22 cellular contexts compared by ENCODE assay signal in the genomic region with DNA sequence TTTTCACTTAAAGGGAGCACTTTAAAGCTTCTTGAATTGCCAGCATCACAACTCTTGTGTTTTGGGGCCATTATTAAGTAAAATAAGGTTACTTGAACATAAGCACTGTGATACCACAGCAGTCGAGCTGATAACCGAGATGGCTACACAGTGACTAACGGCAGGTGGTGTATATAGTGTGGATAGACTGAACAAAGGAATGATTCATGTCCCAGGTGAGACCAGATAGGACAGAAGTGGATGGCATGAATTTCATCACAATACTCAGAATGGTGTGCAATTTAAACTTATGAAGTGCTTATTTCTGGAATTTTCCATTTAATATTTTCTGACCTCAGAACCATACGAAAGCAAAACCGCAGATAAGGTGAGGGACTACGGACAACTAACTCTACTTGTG. TPM values are rescaled to one million over a fixed set of nuclear protein-coding genes. Genes with fewer than 3 reads are reported as not detected.
DNase-seq lines count a peak whose midpoint lies in the region; ATAC-seq, FAIRE-seq and TF ChIP-seq lines count a peak whose summit lies in the region.
"Had no signal": no experiment of that assay in that cellular context is flagged by ENCODE, and none has a peak within 500 bp of the region (broad histone marks: within the 10 kb centered on the region; RNA-seq: fewer than 3 reads in every experiment).

No MANE protein-coding gene starts in this region.

- H3K4me3 ChIP-seq in mammary epithelial cell (replicated peaks in 1 of 3; ENCODE audit: insufficient read depth in 1 of 3, low read depth in 2 of 3, low read length in 3 of 3) (no peak overlapping the region), bronchial epithelial cell (ENCODE audit: low read depth, low read length) (no peak overlapping the region)
- H3K4me3 ChIP-seq: GM12878, GM23338, HAP-1, SJSA1 had no signal

- H2AFZ ChIP-seq in mammary epithelial cell (ENCODE audit: low read depth, low read length) = no peak overlapping the region
- H2AFZ ChIP-seq: GM23338 had no signal

- no peak overlapping the region for H3K4me2 ChIP-seq in mammary epithelial cell (ENCODE audit: insufficient read depth, low read depth, low read length)
- H3K4me2 ChIP-seq: GM23338 had no signal

- POLR2A ChIA-PET in MCF 10A (lab: Yijun Ruan, JAX) = no interaction called here
- POLR2A ChIA-PET in activated CD4-positive, alpha-beta T cell treated with anti-CD3 and anti-CD28 coated beads for 36 hours (lab: Charles Lee) = interaction anchor here (0.6 kb wide), 1 partner anchor 1419 kb away, joined by 7 read pairs; no protein-coding TSS in a partner anchor

- no peaks in the 10 kb centered on the region for H3K27me3 Mint-ChIP-seq in MCF 10A (ENCODE audit: insufficient read depth, unreplicated experiment)
- no peaks in the 10 kb centered on the region for H3K27me3 Mint-ChIP-seq in natural killer cell treated with Interleukin-12 subunit alpha and Interleukin-12 subunit beta and Interleukin-15 and Interleukin-18, amount 100 ng/mL, for 72 hours
- no peaks in the 10 kb centered on the region for H3K27me3 Mint-ChIP-seq in activated CD4-positive, alpha-beta T cell treated with anti-CD3 and anti-CD28 coated beads for 36 hours

- H4K20me1 ChIP-seq in mammary epithelial cell (ENCODE audit: insufficient read depth, low read length) = no peaks in the 10 kb centered on the region

- dilution Hi-C loops in mammary epithelial cell (cut with HindIII; ENCODE audit: low sequenced_read_pairs) = no loop called here

- H3K4me1 ChIP-seq in mammary epithelial cell (ENCODE audit: insufficient read depth, low read length) = no peaks in the 10 kb centered on the region
- H3K4me1 ChIP-seq: HAP-1, SJSA1 had no signal

- no peak overlapping the region for H3K9ac ChIP-seq in mammary epithelial cell (ENCODE audit: insufficient read depth, low read length)

- CTCF ChIA-PET in mammary epithelial cell (lab: Charles Lee; ENCODE audit: low non-redundant PET) = no interaction called here
- CTCF ChIA-PET in MCF 10A (lab: Yijun Ruan, JAX) = no interaction called here
- CTCF ChIA-PET in activated CD4-positive, alpha-beta T cell treated with anti-CD3 and anti-CD28 coated beads for 36 hours (lab: Charles Lee) = no interaction called here

- intact Hi-C loops in mammary epithelial cell (cut with micrococcal nuclease) (no loop called here), MCF 10A (cut with micrococcal nuclease) (no loop called here)
- intact Hi-C loops in activated CD4-positive, alpha-beta T cell treated with anti-CD3 and anti-CD28 coated beads for 36 hours (cut with DNase I, micrococcal nuclease) = no loop called here

- DNase-seq in mammary epithelial cell (peak; percentile 63), MCF 10A (ENCODE audit: unreplicated experiment) (no peak), NCI-H146 treated with DMSO at 0.1 percent for 48 hours (lab: John Stamatoyannopoulos, UW; ENCODE audit: unreplicated experiment) (peak; percentile 13), bronchial epithelial cell (ENCODE audit: low read depth) (peak; percentile 52)
- no peak for DNase-seq in stimulated activated effector memory CD8-positive, alpha-beta T cell treated with anti-CD3 and anti-CD28 coated beads, Interleukin-12 subunit alpha, Interleukin-12 subunit beta, amount 100 ng/mL, for 72 hours (ENCODE audit: low spot score in 2 of 2)
- DNase-seq in natural killer cell treated with Interleukin-12 subunit alpha and Interleukin-12 subunit beta and Interleukin-15 and Interleukin-18, amount 100 ng/mL, for 72 hours (ENCODE audit: low spot score) = no peak
- no peak for DNase-seq in stimulated activated CD4-positive, alpha-beta T cell treated with anti-CD3 and anti-CD28 coated beads, Interleukin-1b, Interleukin-23, amount 100 ng/mL, for 48 hours
- DNase-seq in activated CD4-positive, alpha-beta T cell treated with anti-CD3 and anti-CD28 coated beads for 36 hours = no peak
- DNase-seq: Karpas-422; NCI-H1092 treated with DMSO at 0.1 percent for 48 hours; NCI-H1436 treated with DMSO at 0.1 percent for 48 hours; NCI-H2029; NCI-H446 treated with DMSO at 0.1 percent for 48 hours; NCI-H526; NCI-H82; NK-92 treated with Interleukin-12 subunit alpha and Interleukin-12 subunit beta, amount 100 ng/mL, for 24 hours; PC-3; Right ventricle myocardium superior had no signal

- 89% methylated on average over 6 of the region's 6 CpGs for WGBS in mammary epithelial cell (ENCODE audit: low coverage, missing lambda C conversion rate)

- peaks cover 98% of the 10 kb centered on the region for H3K36me3 Mint-ChIP-seq in MCF 10A (ENCODE audit: insufficient read depth, unreplicated experiment)
- peaks cover 98% of the 10 kb centered on the region for H3K36me3 Mint-ChIP-seq in stimulated activated effector memory CD8-positive, alpha-beta T cell treated with anti-CD3 and anti-CD28 coated beads, Interleukin-12 subunit alpha, Interleukin-12 subunit beta, amount 100 ng/mL, for 72 hours
- peaks cover 36% of the 10 kb centered on the region for H3K36me3 Mint-ChIP-seq in natural killer cell treated with Interleukin-12 subunit alpha and Interleukin-12 subunit beta and Interleukin-15 and Interleukin-18, amount 100 ng/mL, for 72 hours
- peaks cover 51% of the 10 kb centered on the region for H3K36me3 Mint-ChIP-seq in activated CD4-positive, alpha-beta T cell treated with anti-CD3 and anti-CD28 coated beads for 36 hours (ENCODE audit: low read depth)

- H3K4me3 Mint-ChIP-seq in MCF 10A (ENCODE audit: unreplicated experiment) = no peak overlapping the region
- H3K4me3 Mint-ChIP-seq in stimulated activated effector memory CD8-positive, alpha-beta T cell treated with anti-CD3 and anti-CD28 coated beads, Interleukin-12 subunit alpha, Interleukin-12 subunit beta, amount 100 ng/mL, for 72 hours = no peak overlapping the region
- H3K4me3 Mint-ChIP-seq in natural killer cell treated with Interleukin-12 subunit alpha and Interleukin-12 subunit beta and Interleukin-15 and Interleukin-18, amount 100 ng/mL, for 72 hours = no peak overlapping the region
- H3K4me3 Mint-ChIP-seq in activated CD4-positive, alpha-beta T cell treated with anti-CD3 and anti-CD28 coated beads for 36 hours = no peak overlapping the region
- H3K4me3 Mint-ChIP-seq: GM23338 had no signal

- no peak overlapping the region for H3K27ac ChIP-seq in mammary epithelial cell (ENCODE audit: insufficient read depth, low read depth, low read length)
- H3K27ac ChIP-seq: SJSA1 had no signal

- no peaks in the 10 kb centered on the region for H3K4me1 Mint-ChIP-seq in MCF 10A (ENCODE audit: insufficient read depth, unreplicated experiment)
- H3K4me1 Mint-ChIP-seq in stimulated activated effector memory CD8-positive, alpha-beta T cell treated with anti-CD3 and anti-CD28 coated beads, Interleukin-12 subunit alpha, Interleukin-12 subunit beta, amount 100 ng/mL, for 72 hours = no peaks in the 10 kb centered on the region
- H3K4me1 Mint-ChIP-seq in natural killer cell treated with Interleukin-12 subunit alpha and Interleukin-12 subunit beta and Interleukin-15 and Interleukin-18, amount 100 ng/mL, for 72 hours (ENCODE audit: low read depth in 2 of 2) = peaks cover 0 to 5% of the 10 kb centered on the region in 2 donors
- H3K4me1 Mint-ChIP-seq in activated CD4-positive, alpha-beta T cell treated with anti-CD3 and anti-CD28 coated beads for 36 hours = no peaks in the 10 kb centered on the region
- H3K4me1 Mint-ChIP-seq: GM23338 had no signal

- no peaks in the 10 kb centered on the region for H3K9me3 Mint-ChIP-seq in MCF 10A (ENCODE audit: unreplicated experiment)
- H3K9me3 Mint-ChIP-seq in stimulated activated effector memory CD8-positive, alpha-beta T cell treated with anti-CD3 and anti-CD28 coated beads, Interleukin-12 subunit alpha, Interleukin-12 subunit beta, amount 100 ng/mL, for 72 hours = no peaks in the 10 kb centered on the region
- H3K9me3 Mint-ChIP-seq in natural killer cell treated with Interleukin-12 subunit alpha and Interleukin-12 subunit beta and Interleukin-15 and Interleukin-18, amount 100 ng/mL, for 72 hours = no peaks in the 10 kb centered on the region
- H3K9me3 Mint-ChIP-seq in activated CD4-positive, alpha-beta T cell treated with anti-CD3 and anti-CD28 coated beads for 36 hours (ENCODE audit: low read depth) = no peaks in the 10 kb centered on the region
- H3K9me3 Mint-ChIP-seq: GM23338 had no signal

- in situ Hi-C loops in mammary epithelial cell (cut with MboI; ENCODE audit: low sequenced_read_pairs in 2 of 2) = no loop called here

- no peak for ATAC-seq in stimulated activated effector memory CD8-positive, alpha-beta T cell treated with anti-CD3 and anti-CD28 coated beads, Interleukin-12 subunit alpha, Interleukin-12 subunit beta, amount 100 ng/mL, for 72 hours
- ATAC-seq in natural killer cell treated with Interleukin-12 subunit alpha and Interleukin-12 subunit beta and Interleukin-15 and Interleukin-18, amount 100 ng/mL, for 72 hours = no peak
- no peak for ATAC-seq in activated CD4-positive, alpha-beta T cell treated with anti-CD3 and anti-CD28 coated beads for 36 hours
- ATAC-seq: GM12878, GM23338, PC-3 had no signal

- no peak for FAIRE-seq in bronchial epithelial cell (lab: Jason Lieb, UNC)
- FAIRE-seq: GM12878 had no signal

- H3K36me3 ChIP-seq in mammary epithelial cell (ENCODE audit: insufficient read depth, low read length) (peaks cover 28% of the 10 kb centered on the region), bronchial epithelial cell (ENCODE audit: control insufficient read depth, insufficient read depth, low read length) (peaks cover 9% of the 10 kb centered on the region)

- H3K27me3 ChIP-seq in mammary epithelial cell (ENCODE audit: insufficient read depth, low read length) (no peaks in the 10 kb centered on the region), bronchial epithelial cell (ENCODE audit: control insufficient read depth, insufficient read depth, low read length) (no peaks in the 10 kb centered on the region)
- H3K27me3 ChIP-seq: SJSA1 had no signal

- BruUV-seq in mammary epithelial cell (replicated peaks; lab: Mats Ljungman, UMichigan) = no TSS peak
- BruUV-seq in MCF 10A (replicated peaks; lab: Mats Ljungman, UMichigan) = no TSS peak

- no peak for TF ChIP-seq CTCF in mammary epithelial cell (conservative IDR thresholded peaks at IDR 0.05 in 1 of 2, IDR thresholded peaks at IDR 0.05 in 1 of 2; ENCODE audit: extremely low read depth in 1 of 2, insufficient read depth in 1 of 2, low read depth in 1 of 2, low read length in 2 of 2)
- no peak for TF ChIP-seq CTCF in MCF 10A (IDR thresholded peaks at IDR 0.05; ENCODE audit: unreplicated experiment)
- no peak for TF ChIP-seq CTCF in bronchial epithelial cell (IDR thresholded peaks at IDR 0.05; ENCODE audit: insufficient read depth, low read length, severe bottlenecking)

- no peak overlapping the region for H3K27ac Mint-ChIP-seq in MCF 10A (ENCODE audit: low read depth, unreplicated experiment)
- peak overlapping the region; percentile 44 for H3K27ac Mint-ChIP-seq in stimulated activated effector memory CD8-positive, alpha-beta T cell treated with anti-CD3 and anti-CD28 coated beads, Interleukin-12 subunit alpha, Interleukin-12 subunit beta, amount 100 ng/mL, for 72 hours
- no peak overlapping the region for H3K27ac Mint-ChIP-seq in natural killer cell treated with Interleukin-12 subunit alpha and Interleukin-12 subunit beta and Interleukin-15 and Interleukin-18, amount 100 ng/mL, for 72 hours
- no peak overlapping the region for H3K27ac Mint-ChIP-seq in activated CD4-positive, alpha-beta T cell treated with anti-CD3 and anti-CD28 coated beads for 36 hours
- H3K27ac Mint-ChIP-seq: GM23338 had no signal

- no peaks in the 10 kb centered on the region for H3K9me3 ChIP-seq in mammary epithelial cell (replicated peaks; ENCODE audit: insufficient read depth, low read length)
- H3K9me3 ChIP-seq: HAP-1, SJSA1 had no signal

- H3K79me2 ChIP-seq in mammary epithelial cell (ENCODE audit: insufficient read depth, low read length) = no peaks in the 10 kb centered on the region

RNA-seq across cellular contexts. Expression of a gene that starts 40.2 kb away (rescaled TPM):
- 10 to 100 TPM; 53.0 to 85.2 TPM for total RNA-seq in mammary epithelial cell
- 18.8 TPM for polyA plus RNA-seq in mammary epithelial cell
- 103 TPM for polyA minus RNA-seq in mammary epithelial cell
- 49.3 and 56.9 TPM in 2 replicates for total RNA-seq in MCF 10A (2022)
- 72.5 and 95.6 TPM in 2 replicates for total RNA-seq in bronchial epithelial cell
- 10 to 100 TPM; 85.3 to 95.4 TPM for total RNA-seq in natural killer cell treated with Interleukin-12 subunit alpha and Interleukin-12 subunit beta and Interleukin-15 and Interleukin-18, amount 100 ng/mL, for 72 hours
- total RNA-seq in activated CD4-positive, alpha-beta T cell treated with anti-CD3 and anti-CD28 coated beads for 36 hours = 10 to 100 TPM; 57.6 to 59.8 TPM

RNA-seq across cellular contexts. Expression of a gene that starts 40.3 kb away (rescaled TPM):
- total RNA-seq in mammary epithelial cell (10 to 100 TPM; 81.5 to 97.8 TPM), MCF 10A (2022) (163 and 200 TPM in 2 replicates), bronchial epithelial cell (167 and 232 TPM in 2 replicates)
- polyA plus RNA-seq in mammary epithelial cell = 51.1 TPM
- polyA minus RNA-seq in mammary epithelial cell = 58.3 TPM
- total RNA-seq in natural killer cell treated with Interleukin-12 subunit alpha and Interleukin-12 subunit beta and Interleukin-15 and Interleukin-18, amount 100 ng/mL, for 72 hours = 100 to 1,000 TPM; 153 to 225 TPM
- 100 to 1,000 TPM; 206 to 218 TPM for total RNA-seq in activated CD4-positive, alpha-beta T cell treated with anti-CD3 and anti-CD28 coated beads for 36 hours

Comparison
In these comparisons a context has a peak if more than half of its experiments do, and no peak if none do; other contexts are left out.
1. DNase-seq: peak in mammary epithelial cell (single experiment), NCI-H146 treated with DMSO at 0.1 percent for 48 hours (single experiment) and bronchial epithelial cell (single experiment); none in MCF 10A (single experiment), stimulated activated effector memory CD8-positive, alpha-beta T cell treated with anti-CD3 and anti-CD28 coated beads, Interleukin-12 subunit alpha, Interleukin-12 subunit beta, amount 100 ng/mL, for 72 hours (0 of 2), natural killer cell treated with Interleukin-12 subunit alpha and Interleukin-12 subunit beta and Interleukin-15 and Interleukin-18, amount 100 ng/mL, for 72 hours (single experiment), stimulated activated CD4-positive, alpha-beta T cell treated with anti-CD3 and anti-CD28 coated beads, Interleukin-1b, Interleukin-23, amount 100 ng/mL, for 48 hours (single experiment) and activated CD4-positive, alpha-beta T cell treated with anti-CD3 and anti-CD28 coated beads for 36 hours (single experiment).